ENCODE assay signal across 16 cellular contexts in the genomic region with DNA sequence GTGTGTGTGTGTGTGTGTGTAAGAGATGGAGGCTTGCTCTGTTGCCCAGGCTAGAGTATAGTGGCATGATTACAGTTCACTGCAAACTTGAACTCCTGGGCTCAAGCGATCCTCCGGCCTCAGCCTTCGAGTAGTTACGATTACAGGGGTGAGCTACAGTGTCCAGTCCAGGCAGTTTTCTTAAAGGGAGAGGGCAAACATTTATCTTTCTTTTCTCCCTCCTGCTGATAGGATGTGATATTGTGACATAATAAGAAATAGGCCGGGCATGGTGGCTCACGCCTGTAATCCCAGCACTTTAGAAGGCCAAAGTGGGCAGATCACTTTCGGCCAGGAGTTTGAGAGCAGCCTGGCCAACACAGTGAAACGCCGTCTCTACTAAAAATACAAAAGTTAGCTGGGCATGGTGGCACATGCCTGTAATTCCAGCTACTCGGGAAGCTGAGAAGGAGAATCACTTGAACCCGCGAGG. TPM values are rescaled to one million over a fixed set of nuclear protein-coding genes. Genes with fewer than 3 reads are reported as not detected.
DNase-seq lines count a peak whose midpoint lies in the region; ATAC-seq and TF ChIP-seq lines count a peak whose summit lies in the region.
"Had no signal": no experiment of that assay in that cellular context is flagged by ENCODE, and none has a peak within 500 bp of the region (broad histone marks: within the 10 kb centered on the region; RNA-seq: fewer than 3 reads in every experiment).

No MANE protein-coding gene starts in this region.

- H3K4me1 Mint-ChIP-seq in IgD-negative memory B cell = peaks cover 13 to 26% (median 16%) of the 10 kb centered on the region in 3 donors
- H3K4me1 Mint-ChIP-seq in activated naive CD8-positive, alpha-beta T cell treated with anti-CD3 and anti-CD28 coated beads, Interleukin-2, amount 50 U/mL, for 24 hours = peaks cover 24% of the 10 kb centered on the region

- H3K9me3 Mint-ChIP-seq in IgD-negative memory B cell = no peaks in the 10 kb centered on the region
- H3K9me3 Mint-ChIP-seq in activated naive CD8-positive, alpha-beta T cell treated with anti-CD3 and anti-CD28 coated beads, Interleukin-2, amount 50 U/mL, for 24 hours = no peaks in the 10 kb centered on the region
- H3K9me3 Mint-ChIP-seq: H9 had no signal

- no peaks in the 10 kb centered on the region for H3K4me1 ChIP-seq in SK-N-SH (ENCODE audit: control insufficient read depth in 1 of 2, insufficient read depth in 2 of 2, low read depth in 1 of 2, low read length in 1 of 2)

- CTCF ChIA-PET in SK-N-SH (lab: Yijun Ruan, JAX) = interaction anchor here (1.2 kb wide), 1 partner anchor 17 kb away, joined by 6 read pairs; no protein-coding TSS in a partner anchor

- no peaks in the 10 kb centered on the region for H3K27me3 ChIP-seq in SK-N-SH (ENCODE audit: insufficient read depth)
- no peaks in the 10 kb centered on the region for H3K27me3 ChIP-seq in H7 (ENCODE audit: control insufficient read depth, insufficient read depth, low read length)

- ATAC-seq in SK-N-SH treated with all-trans-retinoic acid at 6 μM for 48 hours = no peak; the same call in 2 of the 3 replicates
- ATAC-seq in activated naive CD8-positive, alpha-beta T cell treated with anti-CD3 and anti-CD28 coated beads, Interleukin-2, amount 50 U/mL, for 24 hours = no peak
- no peak for ATAC-seq in GM21515 (IDR thresholded peaks at IDR 0.05; ENCODE audit: unreplicated experiment)
- ATAC-seq in GM21528 (IDR thresholded peaks at IDR 0.05; ENCODE audit: low FRiP score, unreplicated experiment) = no peak

- TF ChIP-seq EP300 in SK-N-SH (IDR thresholded peaks at IDR 0.05; ENCODE audit: borderline replicate concordance in 1 of 2, low read depth in 1 of 2, low read length in 1 of 2) = no peak

- no peaks in the 10 kb centered on the region for H3K27me3 Mint-ChIP-seq in IgD-negative memory B cell
- no peaks in the 10 kb centered on the region for H3K27me3 Mint-ChIP-seq in activated naive CD8-positive, alpha-beta T cell treated with anti-CD3 and anti-CD28 coated beads, Interleukin-2, amount 50 U/mL, for 24 hours

- H3K27ac ChIP-seq in SK-N-SH (ENCODE audit: low read depth in 2 of 2, low read length in 1 of 2) = no peak overlapping the region
- H3K27ac ChIP-seq: 22Rv1 had no signal

- H3K36me3 ChIP-seq in SK-N-SH (replicated peaks in 1 of 2; ENCODE audit: control insufficient read depth in 1 of 2, insufficient read depth in 2 of 2, low read length in 1 of 2) (no peaks in the 10 kb centered on the region), H7 (replicated peaks; ENCODE audit: control insufficient read depth, insufficient read depth, low read length) (no peaks in the 10 kb centered on the region)

- H3K4me3 ChIP-seq in SK-N-SH (ENCODE audit: low read depth in 2 of 2, low read length in 1 of 2) (no peak overlapping the region), H7 (ENCODE audit: insufficient read depth, low read depth, low read length) (no peak overlapping the region)

- H3K9ac ChIP-seq in SK-N-SH = no peak overlapping the region

- TF ChIP-seq CTCF in SK-N-SH (IDR thresholded peaks at IDR 0.05) = no peak

- intact Hi-C loops in posterior vena cava (cut with DNase I) = no loop called here

- H3K79me2 ChIP-seq in SK-N-SH (ENCODE audit: insufficient read depth) = no peaks in the 10 kb centered on the region

- peak overlapping the region in 1 of 4 donors; percentile 5 for H3K4me3 Mint-ChIP-seq in IgD-negative memory B cell
- no peak overlapping the region for H3K4me3 Mint-ChIP-seq in activated naive CD8-positive, alpha-beta T cell treated with anti-CD3 and anti-CD28 coated beads, Interleukin-2, amount 50 U/mL, for 24 hours
- H3K4me3 Mint-ChIP-seq: H9 had no signal

- H3K27ac Mint-ChIP-seq in IgD-negative memory B cell = peak overlapping the region in 2 of 3 donors; percentile 64 to 99
- peak overlapping the region; percentile 46 for H3K27ac Mint-ChIP-seq in activated naive CD8-positive, alpha-beta T cell treated with anti-CD3 and anti-CD28 coated beads, Interleukin-2, amount 50 U/mL, for 24 hours
- H3K27ac Mint-ChIP-seq: H9 had no signal

- DNase-seq in SK-N-SH = no peak
- DNase-seq in activated naive CD8-positive, alpha-beta T cell treated with anti-CD3 and anti-CD28 coated beads, Interleukin-2, amount 50 U/mL, for 24 hours = no peak
- peak; percentile 18 for DNase-seq in posterior vena cava (ENCODE audit: low spot score)
- DNase-seq in H7 = no peak
- DNase-seq: H9, head of caudate nucleus, KG1, kidney glomerular epithelial cell, NCI-H1694 treated with DMSO at 0.1 percent for 48 hours, NCI-H510A treated with DMSO at 0.1 percent for 48 hours, T-helper 9 cell had no signal

- no peak for TF ChIP-seq RAD21 in SK-N-SH (IDR thresholded peaks at IDR 0.05; ENCODE audit: low read length)

- H4K20me1 ChIP-seq in SK-N-SH (ENCODE audit: insufficient read depth) = no peaks in the 10 kb centered on the region

- peak overlapping the region; percentile 70; the same call in 1 of the 2 replicates for H2AFZ ChIP-seq in SK-N-SH (ENCODE audit: low read depth)

- no peak overlapping the region for H3K4me2 ChIP-seq in SK-N-SH

- H3K36me3 Mint-ChIP-seq in IgD-negative memory B cell = no peaks in the 10 kb centered on the region
- H3K36me3 Mint-ChIP-seq in activated naive CD8-positive, alpha-beta T cell treated with anti-CD3 and anti-CD28 coated beads, Interleukin-2, amount 50 U/mL, for 24 hours (ENCODE audit: low read depth) = no peaks in the 10 kb centered on the region

- no peaks in the 10 kb centered on the region for H3K9me2 ChIP-seq in SK-N-SH

- POLR2A ChIA-PET in SK-N-SH (lab: Yijun Ruan, JAX) = no interaction called here

- peaks cover 3% of the 10 kb centered on the region for H3F3A ChIP-seq in SK-N-SH (replicated peaks; ENCODE audit: insufficient read depth)

- WGBS in SK-N-SH (ENCODE audit: low lambda C conversion rate) = 96% methylated on average over 12 of the region's 12 CpGs

- H3K9me3 ChIP-seq in SK-N-SH = no peaks in the 10 kb centered on the region

TF ChIP-seq in SK-N-SH, 30 proteins besides CTCF, POLR2A, EP300 and RAD21 (continues in another document):
- no peak for TF ChIP-seq POLR2AphosphoS5 (IDR thresholded peaks at IDR 0.05; ENCODE audit: low read depth, low read length)

TF ChIP-seq in SK-N-SH treated with all-trans-retinoic acid at 6 μM for 48 hours, 23 proteins besides CTCF, POLR2A, EP300 and RAD21 (continues in another document):
- TF ChIP-seq TOX (CRISPR knock-in tag; IDR thresholded peaks at IDR 0.05; ENCODE audit: borderline replicate concordance) (no peak), OSR1 (CRISPR knock-in tag; IDR thresholded peaks at IDR 0.05) (no peak), ZNF70 (CRISPR knock-in tag; IDR thresholded peaks at IDR 0.05) (no peak), ZNF565 (CRISPR knock-in tag; conservative IDR thresholded peaks at IDR 0.05; ENCODE audit: low read depth) (no peak), CSDC2 (CRISPR knock-in tag; IDR thresholded peaks at IDR 0.05) (no peak), ZC3H10 (CRISPR knock-in tag; IDR thresholded peaks at IDR 0.05) (no peak), GLIS3 (CRISPR knock-in tag; IDR thresholded peaks at IDR 0.05) (no peak), ISL1 (CRISPR knock-in tag; IDR thresholded peaks at IDR 0.05) (no peak), ZFP30 (CRISPR knock-in tag; IDR thresholded peaks at IDR 0.05) (no peak), ZFP3 (CRISPR knock-in tag; IDR thresholded peaks at IDR 0.05) (no peak)
- TF ChIP-seq, protein P1, sequence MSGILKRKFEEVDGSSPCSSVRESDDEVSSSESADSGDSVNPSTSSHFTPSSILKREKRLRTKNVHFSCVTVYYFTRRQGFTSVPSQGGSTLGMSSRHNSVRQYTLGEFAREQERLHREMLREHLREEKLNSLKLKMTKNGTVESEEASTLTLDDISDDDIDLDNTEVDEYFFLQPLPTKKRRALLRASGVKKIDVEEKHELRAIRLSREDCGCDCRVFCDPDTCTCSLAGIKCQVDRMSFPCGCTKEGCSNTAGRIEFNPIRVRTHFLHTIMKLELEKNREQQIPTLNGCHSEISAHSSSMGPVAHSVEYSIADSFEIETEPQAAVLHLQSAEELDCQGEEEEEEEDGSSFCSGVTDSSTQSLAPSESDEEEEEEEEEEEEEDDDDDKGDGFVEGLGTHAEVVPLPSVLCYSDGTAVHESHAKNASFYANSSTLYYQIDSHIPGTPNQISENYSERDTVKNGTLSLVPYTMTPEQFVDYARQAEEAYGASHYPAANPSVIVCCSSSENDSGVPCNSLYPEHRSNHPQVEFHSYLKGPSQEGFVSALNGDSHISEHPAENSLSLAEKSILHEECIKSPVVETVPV (CRISPR knock-in tag; IDR thresholded peaks at IDR 0.05) = no peak

RNA-seq across cellular contexts. Expression of gene CLIP1, which starts 31.8 kb away (rescaled TPM):
- polyA plus RNA-seq in SK-N-SH (2012; rRNA removed) (33.9 and 48.9 TPM in 2 replicates), IgD-negative memory B cell (26.8 TPM)
- polyA plus RNA-seq in SK-N-SH (2012; cell fraction: cytosol; rRNA removed) = 31.8 and 32.6 TPM in 2 replicates
- 74.9 and 82.5 TPM in 2 replicates for polyA plus RNA-seq in SK-N-SH (2012; cell fraction: nucleus; rRNA removed)
- 100 to 1,000 TPM; 141 to 226 TPM for total RNA-seq in posterior vena cava
- 21.7 and 24.8 TPM in 2 replicates for total RNA-seq in H7 (2014; rRNA removed; shearing (Covaris generic))

RNA-seq across cellular contexts. Expression of gene ZCCHC8, which starts 46.4 kb away (rescaled TPM):
- 11.3 and 14.0 TPM in 2 replicates for polyA plus RNA-seq in SK-N-SH (2012; rRNA removed)
- polyA plus RNA-seq in SK-N-SH (2012; cell fraction: cytosol; rRNA removed) = 8.6 and 9.9 TPM in 2 replicates
- polyA plus RNA-seq in SK-N-SH (2012; cell fraction: nucleus; rRNA removed) = 23.5 and 37.9 TPM in 2 replicates
- 13.6 TPM for polyA plus RNA-seq in IgD-negative memory B cell
- 10 to 100 TPM; 15.9 to 16.8 TPM for total RNA-seq in posterior vena cava
- 28.0 and 30.5 TPM in 2 replicates for total RNA-seq in H7 (2014; rRNA removed; shearing (Covaris generic))
